16 cellular contexts compared by ENCODE assay signal in genomic region chr7:111784971-111785575, GRCh38.
"Had no signal": no experiment of that assay in that cellular context is flagged by ENCODE, and none has a peak within 500 bp of the region (broad histone marks: within the 10 kb centered on the region; RNA-seq: fewer than 3 reads in every experiment).

No MANE protein-coding gene starts in this region.

- H3K27me3 ChIP-seq: colonic mucosa, esophagus squamous epithelium, ovary, testis had no signal

- ATAC-seq: activated T-cell treated with anti-CD3 and anti-CD28 coated beads, Interleukin-2, amount 50 U/mL, for 4 hours; left cardiac atrium; stimulated activated naive CD8-positive, alpha-beta T cell treated with anti-CD3 and anti-CD28 coated beads, Interleukin-15, amount 100 ng/mL, for 72 hours had no signal

- H3K36me3 ChIP-seq: colonic mucosa, ovary had no signal

- H3K27me3 Mint-ChIP-seq: activated CD4-positive, alpha-beta memory T cell treated with anti-CD3 and anti-CD28 coated beads, Interleukin-2, amount 10 ng/mL, durations not matched to agents 7 days and 5 days had no signal

- DNase-seq: activated CD4-positive, alpha-beta memory T cell treated with anti-CD3 and anti-CD28 coated beads, Interleukin-2, amount 10 ng/mL, durations not matched to agents 7 days and 5 days; activated effector memory CD4-positive, alpha-beta T cell treated with Interleukin-2 at 50 U/mL for 16 hours; activated naive CD4-positive, alpha-beta T cell treated with anti-CD3 and anti-CD28 coated beads, Interleukin-2, amount 50 U/mL, for 16 hours; activated T-cell treated with anti-CD3 and anti-CD28 coated beads, Interleukin-2, amount 50 U/mL, for 4 hours; central memory CD4-positive, alpha-beta T cell; colonic mucosa; esophagus squamous epithelium; left cardiac atrium; naive B cell; ovary; stimulated activated CD4-positive, alpha-beta T cell treated with anti-CD3 and anti-CD28 coated beads, Interleukin-1b, Interleukin-23, amount 100 ng/mL, for 48 hours; stimulated activated naive CD8-positive, alpha-beta T cell treated with anti-CD3 and anti-CD28 coated beads, Interleukin-15, amount 100 ng/mL, for 72 hours; T-helper 1 cell; T1000; testis had no signal

- H3K4me1 ChIP-seq: colonic mucosa, esophagus squamous epithelium, testis had no signal

- H3K27ac Mint-ChIP-seq: activated CD4-positive, alpha-beta memory T cell treated with anti-CD3 and anti-CD28 coated beads, Interleukin-2, amount 10 ng/mL, durations not matched to agents 7 days and 5 days; naive B cell; stimulated activated naive CD8-positive, alpha-beta T cell treated with anti-CD3 and anti-CD28 coated beads, Interleukin-15, amount 100 ng/mL, for 72 hours had no signal

- H3K4me3 Mint-ChIP-seq: activated CD4-positive, alpha-beta memory T cell treated with anti-CD3 and anti-CD28 coated beads, Interleukin-2, amount 10 ng/mL, durations not matched to agents 7 days and 5 days; activated T-cell treated with anti-CD3 and anti-CD28 coated beads, Interleukin-2, amount 50 U/mL, for 4 hours; naive B cell; stimulated activated naive CD8-positive, alpha-beta T cell treated with anti-CD3 and anti-CD28 coated beads, Interleukin-15, amount 100 ng/mL, for 72 hours had no signal

- H3K4me1 Mint-ChIP-seq: activated CD4-positive, alpha-beta memory T cell treated with anti-CD3 and anti-CD28 coated beads, Interleukin-2, amount 10 ng/mL, durations not matched to agents 7 days and 5 days; naive B cell; stimulated activated naive CD8-positive, alpha-beta T cell treated with anti-CD3 and anti-CD28 coated beads, Interleukin-15, amount 100 ng/mL, for 72 hours had no signal

- H3K27ac ChIP-seq: colonic mucosa, esophagus squamous epithelium, ovary, testis had no signal

- H3K36me3 Mint-ChIP-seq: naive B cell had no signal

- H3K4me3 ChIP-seq: colonic mucosa, esophagus squamous epithelium, lung, ovary, testis had no signal

- H3K9me3 Mint-ChIP-seq: activated CD4-positive, alpha-beta memory T cell treated with anti-CD3 and anti-CD28 coated beads, Interleukin-2, amount 10 ng/mL, durations not matched to agents 7 days and 5 days; activated T-cell treated with anti-CD3 and anti-CD28 coated beads, Interleukin-2, amount 50 U/mL, for 4 hours; stimulated activated naive CD8-positive, alpha-beta T cell treated with anti-CD3 and anti-CD28 coated beads, Interleukin-15, amount 100 ng/mL, for 72 hours had no signal

- H3K9me3 ChIP-seq: colonic mucosa, esophagus squamous epithelium, ovary, testis had no signal
